8 cellular contexts compared by ENCODE assay signal in genomic region chr19:12757544-12758274, GRCh38. TPM values are rescaled to one million over a fixed set of nuclear protein-coding genes. Genes with fewer than 3 reads are reported as not detected.
A peak's percentile ranks its signal among the peaks of the same experiment; 100 is the strongest.
DNase-seq lines count a peak whose midpoint lies in the region; ATAC-seq lines count a peak whose summit lies in the region.

No MANE protein-coding gene starts in this region.

- no peak overlapping the region for H2BK12ac ChIP-seq in trophoblast cell (ENCODE audit: low read length)

- no peak overlapping the region for H4K91ac ChIP-seq in trophoblast cell (ENCODE audit: low read depth, low read length)

- H2BK120ac ChIP-seq in trophoblast cell (ENCODE audit: insufficient read depth, low read length, poor library complexity), result no peak overlapping the region

- no peaks in the 10 kb centered on the region for H3K9me3 Mint-ChIP-seq in activated naive CD8-positive, alpha-beta T cell treated with anti-CD3 and anti-CD28 coated beads, Interleukin-2, amount 10 ng/mL, durations not matched to agents 7 days and 5 days

- H3K4me3 ChIP-seq in trophoblast cell (ENCODE audit: low read depth, low read length), result peak overlapping the region; percentile 51

- H3K27me3 Mint-ChIP-seq in activated naive CD8-positive, alpha-beta T cell treated with anti-CD3 and anti-CD28 coated beads, Interleukin-2, amount 10 ng/mL, durations not matched to agents 7 days and 5 days, result peaks cover 9% of the 10 kb centered on the region

- H3K4ac ChIP-seq in trophoblast cell (ENCODE audit: low read depth, low read length), result no peak overlapping the region

- H2BK5ac ChIP-seq in trophoblast cell (ENCODE audit: low read depth, low read length, poor library complexity), result no peak overlapping the region

- peak overlapping the region; percentile 21 for H3K27ac ChIP-seq in trophoblast cell (ENCODE audit: low read depth, low read length)

- H3K14ac ChIP-seq in trophoblast cell (ENCODE audit: low read length), result peak overlapping the region; percentile 75

- no peak overlapping the region for H3K23ac ChIP-seq in trophoblast cell (ENCODE audit: low read length)

- no peak overlapping the region for H2AK5ac ChIP-seq in trophoblast cell (ENCODE audit: low read length)

- H3K79me1 ChIP-seq in trophoblast cell (ENCODE audit: low read length), result no peaks in the 10 kb centered on the region

- H3K9ac ChIP-seq in trophoblast cell (ENCODE audit: low read length), result peak overlapping the region; percentile 60

- H3K27ac Mint-ChIP-seq in activated naive CD8-positive, alpha-beta T cell treated with anti-CD3 and anti-CD28 coated beads, Interleukin-2, amount 10 ng/mL, durations not matched to agents 7 days and 5 days, result no peak overlapping the region

- ATAC-seq in activated naive CD8-positive, alpha-beta T cell treated with anti-CD3 and anti-CD28 coated beads, Interleukin-2, amount 10 ng/mL, durations not matched to agents 7 days and 5 days (ENCODE audit: low read depth), result peak; percentile 82
- ATAC-seq in GM19035 (IDR thresholded peaks at IDR 0.05; ENCODE audit: unreplicated experiment), result no peak
- ATAC-seq in HG02759 (IDR thresholded peaks at IDR 0.05; ENCODE audit: unreplicated experiment), result no peak

- H3K79me2 ChIP-seq in trophoblast cell (ENCODE audit: control insufficient read depth, insufficient read depth, low read length, poor library complexity), result no peaks in the 10 kb centered on the region

- H3K36me3 Mint-ChIP-seq in activated naive CD8-positive, alpha-beta T cell treated with anti-CD3 and anti-CD28 coated beads, Interleukin-2, amount 10 ng/mL, durations not matched to agents 7 days and 5 days, result no peaks in the 10 kb centered on the region

- H3K9me3 ChIP-seq in trophoblast cell (ENCODE audit: insufficient read depth, low read depth, low read length), result peaks cover 2% of the 10 kb centered on the region

- peaks cover 0 to 7% of the 10 kb centered on the region in 2 experiments for H3K4me1 ChIP-seq in trophoblast cell (ENCODE audit: control insufficient read depth in 1 of 2, insufficient read depth in 2 of 2, low read length in 2 of 2)

- H2AFZ ChIP-seq in trophoblast cell (ENCODE audit: insufficient read depth, low read length, poor library complexity), result peak overlapping the region; percentile 84

- peaks cover 6 to 10% of the 10 kb centered on the region in 2 experiments for H3K36me3 ChIP-seq in trophoblast cell (ENCODE audit: control insufficient read depth in 1 of 2, insufficient read depth in 2 of 2, low read length in 2 of 2)

- peak overlapping the region; percentile 3 for H3K18ac ChIP-seq in trophoblast cell (ENCODE audit: low read length)

- H4K12ac ChIP-seq in trophoblast cell (ENCODE audit: low read depth, low read length), result peak overlapping the region; percentile 74

- H3K27me3 ChIP-seq in trophoblast cell (ENCODE audit: insufficient read depth, low read length), result no peaks in the 10 kb centered on the region

- peak; percentile 87 for DNase-seq in DMS53 (lab: John Stamatoyannopoulos, UW)
- peak; percentile 66 for DNase-seq in LoVo (ENCODE audit: low spot score)
- DNase-seq in SKM-1 (lab: John Stamatoyannopoulos, UW; ENCODE audit: unreplicated experiment), result peak; percentile 39
- DNase-seq in activated naive CD8-positive, alpha-beta T cell treated with anti-CD3 and anti-CD28 coated beads, Interleukin-2, amount 10 ng/mL, durations not matched to agents 7 days and 5 days, result peak; percentile 86
- DNase-seq in cardiac septum (ENCODE audit: low spot score), result peak; percentile 83
- DNase-seq in trophoblast cell, result peak; percentile 95 to 96

- peak overlapping the region; percentile 66 for H3K4me2 ChIP-seq in trophoblast cell (ENCODE audit: low read length)

- peaks cover 2% of the 10 kb centered on the region for H3K4me1 Mint-ChIP-seq in activated naive CD8-positive, alpha-beta T cell treated with anti-CD3 and anti-CD28 coated beads, Interleukin-2, amount 10 ng/mL, durations not matched to agents 7 days and 5 days

- intact Hi-C loops in cardiac septum (cut with DNase I), result no loop called here

- H4K8ac ChIP-seq in trophoblast cell (ENCODE audit: low read depth, low read length), result peak overlapping the region; percentile 70

- POLR2A ChIA-PET in activated naive CD8-positive, alpha-beta T cell treated with anti-CD3 and anti-CD28 coated beads, Interleukin-2, amount 10 ng/mL, durations not matched to agents 7 days and 5 days (lab: Charles Lee), result interaction anchor here (0.5 to 2.1 kb wide), 5 partner anchors 14 to 356 kb away, joined by 3 to 7 read pairs (median 6); no protein-coding TSS in a partner anchor

- peak overlapping the region; percentile 59 for H3K4me3 Mint-ChIP-seq in activated naive CD8-positive, alpha-beta T cell treated with anti-CD3 and anti-CD28 coated beads, Interleukin-2, amount 10 ng/mL, durations not matched to agents 7 days and 5 days

- WGBS in trophoblast cell (ENCODE audit: extremely low coverage, insufficient coverage, insufficient read length), result no CpG with 5 or more reads among the region's 60 CpGs

RNA-seq across cellular contexts. Expression of gene BEST2, which starts 6.1 kb away (rescaled TPM):
- total RNA-seq in activated naive CD8-positive, alpha-beta T cell treated with anti-CD3 and anti-CD28 coated beads, Interleukin-2, amount 10 ng/mL, durations not matched to agents 7 days and 5 days, result not detected
- total RNA-seq in cardiac septum, result not detected
- polyA plus RNA-seq in trophoblast cell (2013), result 0.01 and 0.04 TPM in 2 replicates

RNA-seq across cellular contexts. Expression of gene HOOK2, which starts 17.6 kb away (rescaled TPM):
- total RNA-seq in activated naive CD8-positive, alpha-beta T cell treated with anti-CD3 and anti-CD28 coated beads, Interleukin-2, amount 10 ng/mL, durations not matched to agents 7 days and 5 days, result 10 to 100 TPM; 20.0 to 20.3 TPM
- 101 TPM for total RNA-seq in cardiac septum
- polyA plus RNA-seq in trophoblast cell (2013), result 28.7 and 30.7 TPM in 2 replicates

RNA-seq across cellular contexts. Expression of gene GET3, which starts 20.4 kb away (rescaled TPM):
- 10 to 100 TPM; 46.4 to 47.2 TPM for total RNA-seq in activated naive CD8-positive, alpha-beta T cell treated with anti-CD3 and anti-CD28 coated beads, Interleukin-2, amount 10 ng/mL, durations not matched to agents 7 days and 5 days
- 58.4 TPM for total RNA-seq in cardiac septum
- polyA plus RNA-seq in trophoblast cell (2013), result 54.8 and 55.0 TPM in 2 replicates

RNA-seq across cellular contexts. Expression of gene TRIR, which starts 23.2 kb away (rescaled TPM):
- total RNA-seq in activated naive CD8-positive, alpha-beta T cell treated with anti-CD3 and anti-CD28 coated beads, Interleukin-2, amount 10 ng/mL, durations not matched to agents 7 days and 5 days, result 100 to 1,000 TPM; 213 to 214 TPM
- total RNA-seq in cardiac septum, result 111 TPM
- 232 and 239 TPM in 2 replicates for polyA plus RNA-seq in trophoblast cell (2013)

RNA-seq across cellular contexts. Expression of gene JUNB, which starts 33.6 kb away (rescaled TPM):
- 10 to 100 TPM; 82.7 to 84.6 TPM for total RNA-seq in activated naive CD8-positive, alpha-beta T cell treated with anti-CD3 and anti-CD28 coated beads, Interleukin-2, amount 10 ng/mL, durations not matched to agents 7 days and 5 days
- 97.7 TPM for total RNA-seq in cardiac septum
- polyA plus RNA-seq in trophoblast cell (2013), result 81.3 and 87.5 TPM in 2 replicates

Comparison
In these comparisons a context has a peak if more than half of its experiments do, and no peak if none do; other contexts are left out.
1. DNase-seq: peak in every context shown above with its lines; median percentile 96 in trophoblast cell; 87 in DMS53; 86 in activated naive CD8-positive, alpha-beta T cell treated with anti-CD3 and anti-CD28 coated beads, Interleukin-2, amount 10 ng/mL, durations not matched to agents 7 days and 5 days; 83 in cardiac septum; 66 in LoVo; 39 in SKM-1.